ENCODE assay signal across 8 cellular contexts in the genomic region with DNA sequence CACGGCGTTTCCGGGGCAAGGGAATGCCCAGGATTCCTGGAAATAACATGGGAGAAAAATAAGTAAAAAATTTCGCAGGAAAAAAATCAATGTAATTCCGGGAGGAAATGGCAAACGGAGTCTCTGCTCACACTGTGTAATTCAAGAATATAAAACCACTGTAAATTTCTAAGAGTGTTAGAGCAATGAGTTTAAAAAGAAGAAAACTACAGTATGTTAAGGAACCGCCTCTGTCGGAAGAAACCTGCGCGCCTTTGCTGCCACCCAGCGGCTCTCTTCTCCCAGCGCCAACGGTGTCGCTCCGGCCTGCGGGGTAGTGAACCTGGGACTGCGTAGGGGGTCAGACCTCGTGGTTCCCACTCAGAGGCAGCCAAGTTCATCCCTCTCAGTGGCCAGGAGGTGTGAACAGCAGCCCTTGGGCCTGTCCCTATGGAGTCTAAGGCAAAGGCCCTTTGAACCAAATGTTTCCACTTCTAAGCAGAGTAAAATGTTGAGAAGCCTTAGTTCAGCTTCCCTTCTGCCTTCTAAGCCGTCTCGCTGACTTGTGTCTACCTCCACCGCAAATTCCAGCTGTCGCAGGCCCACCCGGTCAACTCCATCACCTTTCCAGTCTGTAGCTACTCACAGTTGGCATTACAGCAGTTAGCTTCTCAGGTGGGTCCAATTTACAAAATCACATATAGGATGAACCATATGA. TPM values are rescaled to one million over a fixed set of nuclear protein-coding genes. Genes with fewer than 3 reads are reported as not detected.
DNase-seq lines count a peak whose midpoint lies in the region; ATAC-seq and TF ChIP-seq lines count a peak whose summit lies in the region.

No MANE protein-coding gene starts in this region.

- WGBS in psoas muscle, 3 donors, result 12 to 18% (median 15%) methylated on average over 23 of the region's 23 CpGs

- H3K36me3 ChIP-seq in left ventricle myocardium inferior, result no peaks in the 10 kb centered on the region
- no peaks in the 10 kb centered on the region for H3K36me3 ChIP-seq in psoas muscle (ENCODE audit: insufficient read depth in 1 of 2, low read depth in 1 of 2)
- no peaks in the 10 kb centered on the region for H3K36me3 ChIP-seq in uterus

- peak; percentile 77 for ATAC-seq in HG02852 (IDR thresholded peaks at IDR 0.05; ENCODE audit: unreplicated experiment)
- peak; percentile 88 to 98 (median 91) for ATAC-seq in psoas muscle

- intact Hi-C loops in left ventricle myocardium inferior (cut with micrococcal nuclease) (loop anchor here (5.0 kb wide), 1 partner anchor 73 kb away; no protein-coding TSS in a partner anchor), psoas muscle (cut with DNase I) (loop anchor here (1.0 to 5.0 kb wide), 2 partner anchors 73 to 74 kb away; no protein-coding TSS in a partner anchor), uterus (cut with DNase I; ENCODE audit: low total_unique reads) (loop anchor here (2.0 kb wide), 1 partner anchor 74 kb away; no protein-coding TSS in a partner anchor)

- H3K27me3 ChIP-seq in left ventricle myocardium inferior (ENCODE audit: low read depth) (no peaks in the 10 kb centered on the region), psoas muscle (ENCODE audit: insufficient read depth in 3 of 3, low read length in 2 of 3) (peaks cover 0 to 6% (median 0%) of the 10 kb centered on the region in 3 donors), uterus (no peaks in the 10 kb centered on the region)

- H3K4me1 ChIP-seq in left ventricle myocardium inferior, result peaks cover 24% of the 10 kb centered on the region
- H3K4me1 ChIP-seq in psoas muscle, result no peaks in the 10 kb centered on the region
- no peaks in the 10 kb centered on the region for H3K4me1 ChIP-seq in uterus

- peak overlapping the region; percentile 90 for H3K27ac ChIP-seq in left ventricle myocardium inferior (replicated peaks)
- peak overlapping the region; percentile 54 for H3K27ac ChIP-seq in psoas muscle
- H3K27ac ChIP-seq in uterus, result peak overlapping the region; percentile 88 to 92

- peak overlapping the region; percentile 85 for H3K4me3 ChIP-seq in left ventricle myocardium inferior
- H3K4me3 ChIP-seq in psoas muscle, result peak overlapping the region; percentile 68
- H3K4me3 ChIP-seq in uterus, result peak overlapping the region; percentile 57 to 72

- H3K9me3 ChIP-seq in left ventricle myocardium inferior (replicated peaks) (no peaks in the 10 kb centered on the region), psoas muscle (no peaks in the 10 kb centered on the region), uterus (no peaks in the 10 kb centered on the region)

- in situ Hi-C loops in GM13977 (cut with MboI; ENCODE audit: low pct_unique_long_range_greater_than_20kb, low sequenced_read_pairs, unreplicated experiment), result loop anchor here (5.0 kb wide), 1 partner anchor 73 kb away; no protein-coding TSS in a partner anchor

- TF ChIP-seq POLR2A in uterus (IDR thresholded peaks at IDR 0.05), result no peak

- DNase-seq in GM13977 (ENCODE audit: low spot score), result peak; percentile 85
- DNase-seq in NCI-H1417 (lab: John Stamatoyannopoulos, UW), result peak; percentile 44 to 77 (median 55)
- DNase-seq in T-helper 1 cell, result peak; percentile 63 to 79 (median 75)
- DNase-seq in amniotic epithelial cell (ENCODE audit: low read depth), result peak; percentile 76
- DNase-seq in left ventricle myocardium inferior, result peak; percentile 82
- peak; percentile 82 to 90 for DNase-seq in psoas muscle
- DNase-seq in uterus, result peak; percentile 83 to 87

- peak; percentile 93 for TF ChIP-seq CTCF in GM13977 (IDR thresholded peaks at IDR 0.05; ENCODE audit: extremely low read depth, insufficient read depth, missing control alignments)
- TF ChIP-seq CTCF in left ventricle myocardium inferior (IDR thresholded peaks at IDR 0.05; ENCODE audit: borderline replicate concordance), result peak; percentile 90
- TF ChIP-seq CTCF in psoas muscle (IDR thresholded peaks at IDR 0.05), result peak; percentile 90
- TF ChIP-seq CTCF in uterus (IDR thresholded peaks at IDR 0.05), result peak; percentile 81 to 90 (median 88)

RNA-seq across cellular contexts. Expression of a gene that starts 0.9 kb away (rescaled TPM):
- 5.8 TPM for total RNA-seq in left ventricle myocardium inferior
- total RNA-seq in psoas muscle, result 1 to 10 TPM; 2.1 to 4.0 (median 2.6) TPM
- polyA plus RNA-seq in psoas muscle, result 1 to 10 TPM; 1.2 to 5.4 (median 1.7) TPM
- 10 to 100 TPM in 3 of 4 donors, 1 to 10 TPM in 1; 6.4 to 32.9 (median 16.5) TPM for total RNA-seq in uterus

RNA-seq across cellular contexts. Expression of a gene that starts 28.4 kb away (rescaled TPM):
- total RNA-seq in left ventricle myocardium inferior (7.6 TPM), psoas muscle (1 to 10 TPM; 3.5 to 7.6 (median 6.1) TPM), uterus (10 to 100 TPM in 3 of 4 donors, under 1 TPM in 1; 0.59 to 25.9 (median 14.2) TPM)
- 10 to 100 TPM; 10.7 to 21.3 (median 21.3) TPM for polyA plus RNA-seq in psoas muscle

RNA-seq across cellular contexts. Expression of a gene that starts 28.5 kb away (rescaled TPM):
- total RNA-seq in left ventricle myocardium inferior (2.8 TPM), psoas muscle (1 to 10 TPM; 1.0 to 1.8 (median 1.2) TPM), uterus (10 to 100 TPM in 2 of 4 donors, 1 to 10 TPM in 1, under 1 TPM in 1; 0.51 to 22.3 (median 10.9) TPM)
- polyA plus RNA-seq in psoas muscle, result 1 to 10 TPM in 2 of 3 donors, under 1 TPM in 1; 0.57 to 1.9 (median 1.6) TPM

Comparison
In these comparisons a context has a peak if more than half of its experiments do, and no peak if none do; other contexts are left out.
1. Peak in every context shown above with its lines: DNase-seq, ATAC-seq, H3K4me3 ChIP-seq and H3K27ac ChIP-seq.